ENCODE assay signal across 13 cellular contexts in genomic region chr11:113267536-113267935, GRCh38. TPM values are rescaled to one million over a fixed set of nuclear protein-coding genes. Genes with fewer than 3 reads are reported as not detected.
DNase-seq lines count a peak whose midpoint lies in the region.
"Had no signal": no experiment of that assay in that cellular context is flagged by ENCODE, and none has a peak within 500 bp of the region (broad histone marks: within the 10 kb centered on the region; RNA-seq: fewer than 3 reads in every experiment).

No MANE protein-coding gene starts in this region.

- H3K27ac ChIP-seq in caudate nucleus (ENCODE audit: low read depth, low read length) = peak overlapping the region; percentile 84
- peak overlapping the region; percentile 76 for H3K27ac ChIP-seq in substantia nigra (ENCODE audit: low read depth, low read length, poor library complexity, severe bottlenecking)

- DNase-seq in NCI-H526 (lab: John Stamatoyannopoulos, UW) = peak; percentile 79 to 93
- peak in 48 of 61 donors; percentile 7 to 80 (median 49) for DNase-seq in caudate nucleus (lab: John Stamatoyannopoulos, UW)
- DNase-seq in mesenteric fat pad (ENCODE audit: low spot score) = peak; percentile 28
- peak in 40 of 49 donors; percentile 15 to 86 (median 54) for DNase-seq in substantia nigra (lab: John Stamatoyannopoulos, UW)
- DNase-seq in inferior parietal cortex (ENCODE audit: extremely low spot score) = no peak
- no peak for DNase-seq in activated CD4-positive, CD25-positive, alpha-beta regulatory T cell treated with anti-CD3 and anti-CD28 coated beads, Interleukin-2, amount 50 U/mL, for 72 hours
- no peak for DNase-seq in activated effector memory CD4-positive, alpha-beta T cell treated with Interleukin-2 at 50 U/mL for 16 hours
- DNase-seq: BE2C; CD8-positive, alpha-beta T cell; KG1; NCI-H1092; NCI-H345; NCI-H82 had no signal

RNA-seq across cellular contexts. Expression of gene TTC12, which starts 46.8 kb away (rescaled TPM):
- total RNA-seq in mesenteric fat pad = 2.7 TPM

Comparison
In these comparisons a context has a peak if more than half of its experiments do, and no peak if none do; other contexts are left out.
1. DNase-seq: peak in NCI-H526 (2 of 2), caudate nucleus (48 of 61), mesenteric fat pad (single experiment) and substantia nigra (40 of 49); none in inferior parietal cortex (single experiment), activated CD4-positive, CD25-positive, alpha-beta regulatory T cell treated with anti-CD3 and anti-CD28 coated beads, Interleukin-2, amount 50 U/mL, for 72 hours (single experiment) and activated effector memory CD4-positive, alpha-beta T cell treated with Interleukin-2 at 50 U/mL for 16 hours (single experiment).